In genomic region chr3:160265088-160265487, GRCh38 we compare ENCODE assay signal across 20 cellular contexts. TPM values are rescaled to one million over a fixed set of nuclear protein-coding genes. Genes with fewer than 3 reads are reported as not detected.
"Had no signal": no experiment of that assay in that cellular context is flagged by ENCODE, and none has a peak within 500 bp of the region (broad histone marks: within the 10 kb centered on the region; RNA-seq: fewer than 3 reads in every experiment).

No MANE protein-coding gene starts in this region.

- ATAC-seq: activated T-cell treated with anti-CD3 and anti-CD28 coated beads, Interleukin-2, amount 50 U/mL, for 4 hours; T-helper 17 cell had no signal

- H3K27me3 ChIP-seq: cardiac muscle cell had no signal

- H3K36me3 ChIP-seq: cardiac muscle cell had no signal

- H3K27ac ChIP-seq: cardiac muscle cell had no signal

- DNase-seq: activated CD4-positive, alpha-beta memory T cell treated with anti-CD3 and anti-CD28 coated beads for 36 hours; activated CD4-positive, alpha-beta T cell treated with anti-CD3 and anti-CD28 coated beads, Interleukin-2, amount 10 ng/mL, durations not matched to agents 7 days and 5 days; activated CD4-positive, CD25-positive, alpha-beta regulatory T cell; activated CD8-positive, alpha-beta memory T cell treated with anti-CD3 and anti-CD28 coated beads for 24 hours; activated gamma-delta T cell; activated naive CD4-positive, alpha-beta T cell treated with anti-CD3 and anti-CD28 coated beads for 36 hours; activated T-cell treated with anti-CD3 and anti-CD28 coated beads, Interleukin-2, amount 50 U/mL, for 4 hours; amygdala; MM.1S; NCI-H1105; NCI-H1694; NCI-H2081; NCI-H2171; NCI-H2227 treated with DMSO at 0.1 percent for 48 hours; NCI-H446 treated with DMSO at 0.1 percent for 48 hours; NCI-H526; SHP77; T-helper 17 cell; T-helper 9 cell had no signal

- H3K4me3 ChIP-seq: cardiac muscle cell had no signal

RNA-seq across cellular contexts. Expression of gene C3orf80, which starts 39.9 kb away (rescaled TPM):
- total RNA-seq: activated CD4-positive, alpha-beta memory T cell treated with anti-CD3 and anti-CD28 coated beads for 36 hours; activated CD4-positive, alpha-beta T cell treated with anti-CD3 and anti-CD28 coated beads, Interleukin-2, amount 10 ng/mL, durations not matched to agents 7 days and 5 days; activated naive CD4-positive, alpha-beta T cell treated with anti-CD3 and anti-CD28 coated beads for 36 hours; T-helper 17 cell had no signal
